ENCODE assay signal across 8 cellular contexts in the genomic region with DNA sequence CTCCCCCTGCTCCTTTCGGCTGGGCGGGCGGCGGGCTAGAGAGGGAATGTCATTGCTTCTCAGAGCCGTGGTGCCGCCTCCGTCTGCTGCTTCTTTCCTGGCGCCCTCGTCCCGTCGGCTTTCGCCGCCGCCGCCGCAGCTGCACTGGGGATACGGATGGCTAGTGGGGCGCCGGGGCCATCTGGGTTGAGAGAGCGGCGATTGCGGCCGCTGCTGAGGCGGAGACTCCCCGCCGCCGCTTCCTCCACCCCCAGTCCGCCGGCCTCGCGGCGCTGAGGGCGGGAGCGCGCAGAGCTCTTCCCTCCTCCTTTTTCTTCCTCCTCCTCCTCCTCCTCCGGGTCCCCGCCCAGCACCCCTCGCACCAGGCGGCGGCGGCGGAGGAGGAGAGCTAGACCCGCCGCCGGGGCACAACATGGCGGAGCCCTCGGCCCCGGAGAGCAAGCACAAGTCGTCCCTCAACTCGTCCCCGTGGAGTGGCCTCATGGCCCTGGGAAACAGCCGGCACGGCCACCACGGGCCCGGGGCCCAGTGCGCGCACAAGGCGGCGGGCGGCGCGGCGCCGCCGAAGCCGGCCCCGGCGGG. TPM values are rescaled to one million over a fixed set of nuclear protein-coding genes. Genes with fewer than 3 reads are reported as not detected.
DNase-seq lines count a peak whose midpoint lies in the region; ATAC-seq, FAIRE-seq and TF ChIP-seq lines count a peak whose summit lies in the region.

A gene (plus strand): TSS at position 339 of the 582 bp plus-strand sequence. CDS start 74 bp downstream, at position 413.

- no peak for FAIRE-seq in K562 (lab: Jason Lieb, UNC)
- no peak for FAIRE-seq in small intestine (lab: Jason Lieb, UNC)

- peak within 1 kb of the TSS; percentile 89 for H2AFZ ChIP-seq in GM23248
- H2AFZ ChIP-seq in Karpas-422 (ENCODE audit: low read length), result peak within 1 kb of the TSS; percentile 29; the same call in 1 of the 2 replicates
- peak within 1 kb of the TSS; percentile 97 for H2AFZ ChIP-seq in K562 (ENCODE audit: low read depth, low read length)

- TF ChIP-seq POLR2A in K562 (conservative IDR thresholded peaks at IDR 0.05), result peak; percentile 98

- H3K9me2 ChIP-seq in GM23248 (ENCODE audit: insufficient read depth) (no peaks in the 10 kb centered on the region), Karpas-422 (replicated peaks; ENCODE audit: insufficient read depth, low read length) (no peaks in the 10 kb centered on the region)

- ATAC-seq in K562, result peak; percentile 71

- H3K9me1 ChIP-seq in K562 (ENCODE audit: control insufficient read depth, insufficient read depth, low read length), result no peaks in the 10 kb centered on the region

- no peak for TF ChIP-seq EP300 in K562 (IDR thresholded peaks at IDR 0.05; ENCODE audit: low read length)

- H3K9ac ChIP-seq in GM23248 (peak within 1 kb of the TSS; percentile 89), Karpas-422 (ENCODE audit: low read length) (peak within 1 kb of the TSS; percentile 91), K562 (ENCODE audit: insufficient read depth in 1 of 2, low read depth in 2 of 2, low read length in 2 of 2) (peak within 1 kb of the TSS; percentile 98 to 99)

- no peak; a peak in 1 of 6 replicates for TF ChIP-seq CTCF in K562 (IDR thresholded peaks at IDR 0.05 in 2 of 3, conservative IDR thresholded peaks at IDR 0.05 in 1 of 3; ENCODE audit: insufficient read depth in 2 of 3, low read depth in 1 of 3, low read length in 3 of 3)

- H3K4me1 ChIP-seq in GM23248 (ENCODE audit: insufficient read depth) (peaks cover 30% of the 10 kb centered on the region), Karpas-422 (ENCODE audit: low read length) (peaks cover 46% of the 10 kb centered on the region), K562 (replicated peaks in 1 of 2; ENCODE audit: control insufficient read depth in 2 of 2, insufficient read depth in 2 of 2, low read length in 2 of 2) (peaks cover 26 to 28% of the 10 kb centered on the region in 2 experiments), small intestine (ENCODE audit: control insufficient read depth in 2 of 2, insufficient read depth in 1 of 2, low read depth in 1 of 2, low read length in 1 of 2) (peaks cover 7% of the 10 kb centered on the region in 2 donors)

- H4K20me1 ChIP-seq in GM23248 (ENCODE audit: insufficient read depth) (no peaks in the 10 kb centered on the region), Karpas-422 (ENCODE audit: insufficient read depth, low read depth, low read length) (peaks cover 16% of the 10 kb centered on the region), K562 (replicated peaks; ENCODE audit: control insufficient read depth, insufficient read depth, low read length) (peaks cover 35% of the 10 kb centered on the region)

- H3F3A ChIP-seq in GM23248 (ENCODE audit: insufficient read depth), result peaks cover 10% of the 10 kb centered on the region

- CTCF ChIA-PET in K562 (lab: Yijun Ruan, JAX; ENCODE audit: low intra/inter-chr PET ratio), result interaction anchor here (0.6 kb wide), 1 partner anchor 61 kb away, joined by 3 read pairs; no protein-coding TSS in a partner anchor

- DNase-seq in GM23248, result peak; percentile 88
- peak; percentile 95 for DNase-seq in Karpas-422
- DNase-seq in K562 (ENCODE audit: extremely low read depth in 1 of 4, low spot score in 3 of 4), result peak; percentile 80 to 90 (median 84)
- DNase-seq in small intestine, result peak; percentile 85
- DNase-seq in cerebellar cortex (ENCODE audit: low spot score), result no peak

- H3K36me3 ChIP-seq in GM23248 (ENCODE audit: low read depth), result no peaks in the 10 kb centered on the region
- peaks cover 6% of the 10 kb centered on the region; the same call in 1 of the 2 replicates for H3K36me3 ChIP-seq in Karpas-422 (ENCODE audit: insufficient read depth, low read length)
- peaks cover 11% of the 10 kb centered on the region for H3K36me3 ChIP-seq in K562 (ENCODE audit: control insufficient read depth, insufficient read depth, low read length)
- no peaks in the 10 kb centered on the region for H3K36me3 ChIP-seq in small intestine (ENCODE audit: control insufficient read depth in 2 of 2, insufficient read depth in 2 of 2, low read length in 2 of 2)

- H3K4me3 ChIP-seq in GM08714 (ENCODE audit: low read length) (peak within 1 kb of the TSS; percentile 99), GM23248 (peak within 1 kb of the TSS; percentile 98), Karpas-422 (ENCODE audit: low read length) (peak within 1 kb of the TSS; percentile 88), K562 (peak within 1 kb of the TSS; percentile 83), iPS-18c (ENCODE audit: insufficient read depth, low read depth, low read length) (peak within 1 kb of the TSS; percentile 95), small intestine (ENCODE audit: low read depth in 1 of 2, low read length in 2 of 2) (peak within 1 kb of the TSS; percentile 90 to 100)

- peak within 1 kb of the TSS; percentile 97 for H3K4me2 ChIP-seq in GM23248 (ENCODE audit: unreplicated experiment)
- H3K4me2 ChIP-seq in Karpas-422 (ENCODE audit: low read depth, low read length, poor library complexity, severe bottlenecking), result peak within 1 kb of the TSS; percentile 89
- H3K4me2 ChIP-seq in K562 (ENCODE audit: insufficient read depth, low read length), result peak within 1 kb of the TSS; percentile 93

- no peaks in the 10 kb centered on the region for H3K9me3 ChIP-seq in GM23248 (ENCODE audit: low read depth)
- H3K9me3 ChIP-seq in Karpas-422 (ENCODE audit: low read length), result no peaks in the 10 kb centered on the region
- no peaks in the 10 kb centered on the region for H3K9me3 ChIP-seq in K562 (replicated peaks; ENCODE audit: control insufficient read depth, insufficient read depth, low read depth, low read length)
- H3K9me3 ChIP-seq in iPS-18c (ENCODE audit: control insufficient read depth, insufficient read depth, low read length), result no peaks in the 10 kb centered on the region
- no peaks in the 10 kb centered on the region for H3K9me3 ChIP-seq in small intestine (ENCODE audit: control insufficient read depth, low read depth)

- TF ChIP-seq RAD21 in K562 (CRISPR knock-in tag; conservative IDR thresholded peaks at IDR 0.05 in 1 of 2, IDR thresholded peaks at IDR 0.05 in 1 of 2), result no peak; a peak in 1 of 4 replicates

- H3K27me3 ChIP-seq in GM23248 (replicated peaks; ENCODE audit: insufficient read depth) (no peaks in the 10 kb centered on the region), Karpas-422 (ENCODE audit: low read length) (0 out of 2 replicates have a peak, but pooled peaks cover 3% of the 10 kb centered on the region), K562 (ENCODE audit: control insufficient read depth in 2 of 2, insufficient read depth in 2 of 2, low read length in 2 of 2) (no peaks in the 10 kb centered on the region), small intestine (ENCODE audit: control insufficient read depth in 2 of 2, insufficient read depth in 2 of 2, low read length in 2 of 2) (no peaks in the 10 kb centered on the region)

- WGBS in GM23248 (ENCODE audit: low coverage in 1 of 2, low lambda C conversion rate in 2 of 2, missing lambda C conversion rate in 2 of 2), 2 experiments, result 1% methylated on average over 46 to 68 of the region's 68 CpGs
- under 1% methylated on average over 43 of the region's 68 CpGs for WGBS in K562 (ENCODE audit: insufficient coverage, low coverage, missing lambda C conversion rate)
- WGBS in small intestine, 3 donors, result 0 to 1% (median 1%) methylated on average over 43 to 68 of the region's 68 CpGs

- in situ Hi-C loops in GM23248 (cut with MboI), result no loop called here
- in situ Hi-C loops in K562 (cut with MboI), result no loop called here

- peak within 1 kb of the TSS; percentile 96 for H3K27ac ChIP-seq in GM23248
- H3K27ac ChIP-seq in Karpas-422 (ENCODE audit: low read length), result peak within 1 kb of the TSS; percentile 89
- peak within 1 kb of the TSS; percentile 97 for H3K27ac ChIP-seq in K562 (ENCODE audit: extremely low read depth, low read depth, low read length)
- peak within 1 kb of the TSS; percentile 96 to 100 for H3K27ac ChIP-seq in small intestine (ENCODE audit: low read depth in 1 of 2, low read length in 1 of 2)

- POLR2A ChIA-PET in K562 (lab: Yijun Ruan, JAX), result interaction anchor here (0.6 to 3.9 kb wide), 25 partner anchors 9 to 552 kb away, joined by 3 to 34 read pairs (median 5); no protein-coding TSS in a partner anchor

- intact Hi-C loops in T-helper 1 cell treated with Interleukin-12 subunit alpha and Interleukin-12 subunit beta and Interleukin-4 antibody, amounts not matched to agents 30 ng/mL and 1 ng/mL, for 36 hours (cut with micrococcal nuclease), result loop anchor here (1.0 to 5.0 kb wide), 24 partner anchors 9 to 1908 kb away; a partner anchor contains a TSS
- intact Hi-C loops in K562 (cut with micrococcal nuclease), result loop anchor here (5.0 kb wide), 2 partner anchors 80 to 165 kb away; no protein-coding TSS in a partner anchor

- H3K79me2 ChIP-seq in GM23248 (ENCODE audit: insufficient read depth) (peaks cover 47% of the 10 kb centered on the region), Karpas-422 (ENCODE audit: low read length) (peaks cover 47% of the 10 kb centered on the region), K562 (ENCODE audit: control insufficient read depth, insufficient read depth, low read length) (peaks cover 75% of the 10 kb centered on the region)

- no TSS peak for BruUV-seq in K562 (replicated peaks; lab: Mats Ljungman, UMichigan)

RNA-seq across cellular contexts. Expression of the gene that starts here (rescaled TPM):
- 174 and 234 TPM in 2 replicates for total RNA-seq in GM23248 (2014; rRNA removed; shearing (Covaris generic))
- 80.7 and 81.5 TPM in 2 replicates for polyA plus RNA-seq in GM23248 (2016; fragmentation: Nextera tagmentation; extraction: Ambion mirVana)
- total RNA-seq in Karpas-422 (2014; rRNA removed; shearing (Covaris generic); ENCODE audit: low replicate concordance), result 124 and 198 TPM in 2 replicates
- total RNA-seq in T-helper 1 cell treated with Interleukin-12 subunit alpha and Interleukin-12 subunit beta and Interleukin-4 antibody, amounts not matched to agents 30 ng/mL and 1 ng/mL, for 36 hours, result 181 TPM in 2 replicates
- total RNA-seq in K562 (2011; cell fraction: chromatin; rRNA removed; ENCODE audit: low replicate concordance), result 117 and 214 TPM in 2 replicates
- total RNA-seq in K562 (2011; cell fraction: nucleolus; rRNA removed), result 88.2 and 95.5 TPM in 2 replicates
- total RNA-seq in K562 (2011; cell fraction: nucleoplasm; rRNA removed), result 186 and 203 TPM in 2 replicates
- total RNA-seq in K562 (2014; rRNA removed), result 88.0 and 111 TPM in 2 replicates
- 144 TPM in 2 replicates for total RNA-seq in K562 (2014; rRNA removed; fragmentation: Illumina TruSeq; extraction: Trizol)
- total RNA-seq in K562 (2015; rRNA removed; fragmentation: Illumina TruSeq; extraction: Trizol), result 142 and 147 TPM in 2 replicates
- 111 and 114 TPM in 2 replicates for total RNA-seq in K562 (2021)
- polyA plus RNA-seq in K562 (2011; rRNA removed), result 87.8 and 125 TPM in 2 replicates
- polyA plus RNA-seq in K562 (2011; cell fraction: cytosol; rRNA removed), result 43.1 and 55.5 TPM in 2 replicates
- 33.7 and 45.5 TPM in 2 replicates for polyA plus RNA-seq in K562 (2011; cell fraction: nucleus; rRNA removed)
- 71.2 and 87.2 TPM in 2 replicates for polyA plus RNA-seq in K562 (2012)
- 80.5 and 100 TPM in 2 replicates for polyA plus RNA-seq in K562 (2014; fragmentation: Illumina TruSeq; extraction: Trizol)
- polyA plus RNA-seq in K562 (2014; fragmentation: Nextera tagmentation; extraction: Ambion mirVana), result 10 to 100 TPM; 22.4 to 32.8 TPM
- polyA plus RNA-seq in K562 (2014; rRNA removed), result 76.8 and 85.9 TPM in 2 replicates
- polyA minus RNA-seq in K562 (2011; rRNA and poly(A)+ RNA removed), result 169 and 173 TPM in 2 replicates
- 50.8 and 65.5 TPM in 2 replicates for polyA minus RNA-seq in K562 (2011; cell fraction: cytosol; rRNA and poly(A)+ RNA removed)
- polyA minus RNA-seq in K562 (2011; cell fraction: nucleus; rRNA and poly(A)+ RNA removed), result 47.0 and 80.1 TPM in 2 replicates
- 10 to 100 TPM; 22.2 to 72.6 (median 30.2) TPM for polyA plus RNA-seq in small intestine

Comparison
In these comparisons a context has a peak if more than half of its experiments do, and no peak if none do; other contexts are left out.
1. H2AFZ ChIP-seq: peak in every context shown above with its lines; median percentile 97 in K562; 89 in GM23248; 29 in Karpas-422.